ENCODE assay signal across 8 cellular contexts in the genomic region with DNA sequence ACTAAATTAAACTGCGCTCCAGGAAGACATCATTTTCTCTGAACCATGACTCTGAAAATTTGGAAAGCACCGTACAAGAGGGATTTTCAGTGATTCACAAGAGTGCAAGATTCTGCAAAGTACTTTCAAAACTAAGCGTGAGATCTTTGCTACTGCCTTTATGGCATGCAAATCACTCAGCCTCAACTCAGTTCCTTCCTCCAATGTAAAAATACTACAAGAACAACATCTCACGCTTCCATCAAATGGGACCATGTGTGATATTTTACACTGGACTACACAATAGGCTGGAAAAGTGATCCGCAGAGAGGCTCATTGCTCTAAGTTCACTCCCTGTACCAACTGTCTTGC. TPM values are rescaled to one million over a fixed set of nuclear protein-coding genes. Genes with fewer than 3 reads are reported as not detected.
DNase-seq lines count a peak whose midpoint lies in the region; ATAC-seq and TF ChIP-seq lines count a peak whose summit lies in the region.

No MANE protein-coding gene starts in this region.

- peaks cover 11% of the 10 kb centered on the region for H3K4me1 Mint-ChIP-seq in T-helper 1 cell treated with Interleukin-12 subunit alpha and Interleukin-12 subunit beta and Interleukin-4 antibody, amounts not matched to agents 30 μg/mL and 1 μg/mL, for 36 hours (ENCODE audit: low read depth)
- H3K4me1 Mint-ChIP-seq in activated CD4-positive, alpha-beta memory T cell treated with anti-CD3 and anti-CD28 coated beads for 36 hours (ENCODE audit: low read depth), result peaks cover 27% of the 10 kb centered on the region

- no peaks in the 10 kb centered on the region for H3K9me3 ChIP-seq in lower lobe of right lung

- no peaks in the 10 kb centered on the region for H3K36me3 Mint-ChIP-seq in T-helper 1 cell treated with Interleukin-12 subunit alpha and Interleukin-12 subunit beta and Interleukin-4 antibody, amounts not matched to agents 30 μg/mL and 1 μg/mL, for 36 hours (ENCODE audit: low read depth)
- peaks cover 2% of the 10 kb centered on the region for H3K36me3 Mint-ChIP-seq in activated CD4-positive, alpha-beta memory T cell treated with anti-CD3 and anti-CD28 coated beads for 36 hours

- H3K27ac Mint-ChIP-seq in T-helper 1 cell treated with Interleukin-12 subunit alpha and Interleukin-12 subunit beta and Interleukin-4 antibody, amounts not matched to agents 30 μg/mL and 1 μg/mL, for 36 hours, result no peak overlapping the region
- H3K27ac Mint-ChIP-seq in activated CD4-positive, alpha-beta memory T cell treated with anti-CD3 and anti-CD28 coated beads for 36 hours, result no peak overlapping the region

- no peaks in the 10 kb centered on the region for H3K27me3 ChIP-seq in lower lobe of right lung (ENCODE audit: low read depth)

- intact Hi-C loops in activated CD4-positive, alpha-beta memory T cell treated with anti-CD3 and anti-CD28 coated beads for 36 hours (cut with micrococcal nuclease), result loop anchor here (2.0 to 10.0 kb wide), 6 partner anchors 331 to 1549 kb away; a partner anchor contains a TSS
- intact Hi-C loops in lower lobe of right lung (cut with DNase I), result no loop called here

- H3K27ac ChIP-seq in lower lobe of right lung, result peak overlapping the region; percentile 88

- peak; percentile 43 for ATAC-seq in HG02840 (IDR thresholded peaks at IDR 0.05; ENCODE audit: low FRiP score, unreplicated experiment)
- no peak for ATAC-seq in lower lobe of right lung

- no peaks in the 10 kb centered on the region for H3K36me3 ChIP-seq in lower lobe of right lung

- peaks cover 14% of the 10 kb centered on the region for H3K4me1 ChIP-seq in lower lobe of right lung

- H3K4me3 Mint-ChIP-seq in T-helper 1 cell treated with Interleukin-12 subunit alpha and Interleukin-12 subunit beta and Interleukin-4 antibody, amounts not matched to agents 30 μg/mL and 1 μg/mL, for 36 hours, result peak overlapping the region; percentile 95
- peak overlapping the region; percentile 88 for H3K4me3 Mint-ChIP-seq in activated CD4-positive, alpha-beta memory T cell treated with anti-CD3 and anti-CD28 coated beads for 36 hours

- TF ChIP-seq CTCF in lower lobe of right lung (IDR thresholded peaks at IDR 0.05), result no peak

- no peaks in the 10 kb centered on the region for H3K9me3 Mint-ChIP-seq in T-helper 1 cell treated with Interleukin-12 subunit alpha and Interleukin-12 subunit beta and Interleukin-4 antibody, amounts not matched to agents 30 μg/mL and 1 μg/mL, for 36 hours
- H3K9me3 Mint-ChIP-seq in activated CD4-positive, alpha-beta memory T cell treated with anti-CD3 and anti-CD28 coated beads for 36 hours, result no peaks in the 10 kb centered on the region

- POLR2A ChIA-PET in activated CD4-positive, alpha-beta memory T cell treated with anti-CD3 and anti-CD28 coated beads for 36 hours (lab: Charles Lee), result no interaction called here

- CTCF ChIA-PET in activated CD4-positive, alpha-beta memory T cell treated with anti-CD3 and anti-CD28 coated beads for 36 hours (lab: Charles Lee), result no interaction called here

- DNase-seq in T-helper 1 cell (no peak), lower lobe of right lung (no peak), DMS53 treated with DMSO at 0.1 percent for 48 hours (lab: John Stamatoyannopoulos, UW; ENCODE audit: unreplicated experiment) (no peak), inferior parietal cortex (ENCODE audit: extremely low spot score) (no peak), SW480 (ENCODE audit: low spot score) (no peak)
- DNase-seq in activated CD4-positive, alpha-beta memory T cell treated with anti-CD3 and anti-CD28 coated beads for 36 hours, result no peak

- H3K4me3 ChIP-seq in lower lobe of right lung, result peak overlapping the region; percentile 84

- peaks cover 27% of the 10 kb centered on the region for H3K27me3 Mint-ChIP-seq in T-helper 1 cell treated with Interleukin-12 subunit alpha and Interleukin-12 subunit beta and Interleukin-4 antibody, amounts not matched to agents 30 μg/mL and 1 μg/mL, for 36 hours (ENCODE audit: low read depth)
- peaks cover 2% of the 10 kb centered on the region for H3K27me3 Mint-ChIP-seq in activated CD4-positive, alpha-beta memory T cell treated with anti-CD3 and anti-CD28 coated beads for 36 hours

RNA-seq across cellular contexts. Expression of a gene that starts 0.7 kb away (rescaled TPM):
- total RNA-seq in activated CD4-positive, alpha-beta memory T cell treated with anti-CD3 and anti-CD28 coated beads for 36 hours, result 1 to 10 TPM; 1.4 to 2.2 TPM
- total RNA-seq in lower lobe of right lung, result 9.7 TPM
